1 cellular context compared by ENCODE assay signal in the genomic region with DNA sequence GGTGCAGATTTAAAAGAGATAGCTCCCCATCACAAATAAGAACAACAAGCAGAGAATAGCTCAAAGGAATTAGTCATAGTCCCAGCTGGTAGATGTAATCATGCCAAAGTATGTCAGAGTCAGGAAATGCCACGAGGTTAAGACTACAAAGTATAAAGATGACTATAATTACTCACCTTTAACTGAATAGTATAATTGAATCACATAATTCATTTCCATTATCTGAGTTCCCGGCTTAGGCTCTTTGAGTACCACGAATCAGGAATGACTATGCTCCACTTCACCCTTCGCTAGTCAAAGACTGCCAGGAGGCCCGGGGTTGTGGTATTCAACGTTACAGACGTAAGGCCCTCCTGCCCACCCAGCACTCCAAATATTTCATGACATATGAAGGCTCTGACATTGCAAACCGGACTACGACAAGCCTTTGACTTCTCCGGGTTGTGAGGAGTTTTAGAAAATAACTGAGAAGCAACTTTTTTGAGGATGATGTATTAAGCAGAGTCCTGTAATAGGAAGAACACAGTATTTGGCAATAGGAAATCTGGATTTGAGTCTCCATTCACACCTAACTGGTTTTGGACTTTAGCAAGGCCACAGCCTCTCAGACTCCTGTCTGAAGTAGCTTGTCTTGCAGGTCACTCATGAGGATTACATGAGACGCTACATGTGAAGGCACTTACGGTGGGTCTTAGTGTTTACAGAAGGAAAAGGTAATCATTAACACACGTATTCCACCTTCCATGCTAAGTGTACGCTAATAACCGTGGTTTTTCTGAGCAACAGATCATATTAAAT.
TF ChIP-seq lines count a peak whose summit lies in the region.

No MANE protein-coding gene starts in this region.

TF ChIP-seq in SK-N-SH, 30 proteins besides CTCF, POLR2A, EP300 and RAD21 (continued from another document):
- TF ChIP-seq ZBTB33 (IDR thresholded peaks at IDR 0.05; ENCODE audit: borderline replicate concordance, low read depth), result peak; percentile 54; the same call in 1 of the 2 replicates
- peak; percentile 94 for TF ChIP-seq FOSL2 (IDR thresholded peaks at IDR 0.05; ENCODE audit: borderline replicate concordance, low read depth)
- TF ChIP-seq, protein P1, sequence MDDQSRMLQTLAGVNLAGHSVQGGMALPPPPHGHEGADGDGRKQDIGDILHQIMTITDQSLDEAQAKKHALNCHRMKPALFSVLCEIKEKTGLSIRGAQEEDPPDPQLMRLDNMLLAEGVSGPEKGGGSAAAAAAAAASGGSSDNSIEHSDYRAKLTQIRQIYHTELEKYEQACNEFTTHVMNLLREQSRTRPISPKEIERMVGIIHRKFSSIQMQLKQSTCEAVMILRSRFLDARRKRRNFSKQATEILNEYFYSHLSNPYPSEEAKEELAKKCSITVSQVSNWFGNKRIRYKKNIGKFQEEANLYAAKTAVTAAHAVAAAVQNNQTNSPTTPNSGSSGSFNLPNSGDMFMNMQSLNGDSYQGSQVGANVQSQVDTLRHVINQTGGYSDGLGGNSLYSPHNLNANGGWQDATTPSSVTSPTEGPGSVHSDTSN (IDR thresholded peaks at IDR 0.05), result peak; percentile 94
- peak; percentile 94 for TF ChIP-seq JUND (IDR thresholded peaks at IDR 0.05)
- TF ChIP-seq FOXJ3 (CRISPR knock-in tag; IDR thresholded peaks at IDR 0.05), result no peak
- TF ChIP-seq USF1 (IDR thresholded peaks at IDR 0.05; ENCODE audit: borderline replicate concordance, low read depth), result 0 out of 2 replicates have a peak, but pooled peaks have one; percentile 17
- TF ChIP-seq ELF1 (IDR thresholded peaks at IDR 0.05), result peak; percentile 47; the same call in 1 of the 2 replicates
- peak; percentile 96 for TF ChIP-seq NFIC (IDR thresholded peaks at IDR 0.05; ENCODE audit: borderline replicate concordance)
- peak; percentile 92 for TF ChIP-seq TEAD4 (IDR thresholded peaks at IDR 0.05; ENCODE audit: borderline replicate concordance, insufficient read depth)
- peak; percentile 32; the same call in 1 of the 2 replicates for TF ChIP-seq GABPA (IDR thresholded peaks at IDR 0.05; ENCODE audit: low read depth)
- peak; percentile 65; the same call in 1 of the 2 replicates for TF ChIP-seq FOXM1 (IDR thresholded peaks at IDR 0.05; ENCODE audit: low read depth)
- no peak for TF ChIP-seq RFX5 (IDR thresholded peaks at IDR 0.05; ENCODE audit: low read length)
